Comparison of ENCODE assay signal across 28 cellular contexts in genomic region chr6:120990866-120991265, GRCh38.
"Had no signal": no experiment of that assay in that cellular context is flagged by ENCODE, and none has a peak within 500 bp of the region (broad histone marks: within the 10 kb centered on the region; RNA-seq: fewer than 3 reads in every experiment).

No MANE protein-coding gene starts in this region.

- H3K27ac Mint-ChIP-seq: dendritic cell treated with granulocyte-macrophage colony-stimulating factor and Interleukin-4, amounts not matched to agents 40 ng/mL and 50 ng/mL, for 4 days; effector memory CD8-positive, alpha-beta T cell; endodermal cell had no signal

- H3K36me3 ChIP-seq: colonic mucosa, esophagus muscularis mucosa, esophagus squamous epithelium, gastrocnemius medialis, gastroesophageal sphincter, heart left ventricle, heart right ventricle had no signal

- H3K4me1 ChIP-seq: colonic mucosa, esophagus muscularis mucosa, esophagus squamous epithelium, foreskin keratinocyte, gastrocnemius medialis, gastroesophageal sphincter, heart left ventricle, heart right ventricle had no signal

- H3K4me3 Mint-ChIP-seq: dendritic cell treated with granulocyte-macrophage colony-stimulating factor and Interleukin-4, amounts not matched to agents 40 ng/mL and 50 ng/mL, for 4 days; effector memory CD8-positive, alpha-beta T cell; endodermal cell had no signal

- H3K27me3 Mint-ChIP-seq: dendritic cell treated with granulocyte-macrophage colony-stimulating factor and Interleukin-4, amounts not matched to agents 40 ng/mL and 50 ng/mL, for 4 days; effector memory CD8-positive, alpha-beta T cell had no signal

- H3K9me3 ChIP-seq: colonic mucosa, esophagus muscularis mucosa, esophagus squamous epithelium, gastrocnemius medialis, gastroesophageal sphincter, heart left ventricle, heart right ventricle had no signal

- H3K9me3 Mint-ChIP-seq: dendritic cell treated with granulocyte-macrophage colony-stimulating factor and Interleukin-4, amounts not matched to agents 40 ng/mL and 50 ng/mL, for 4 days; endodermal cell had no signal

- DNase-seq: colonic mucosa; cortex of kidney; dermis blood vessel endothelial cell; dorsolateral prefrontal cortex; effector CD4-positive, alpha-beta T cell; effector CD8-positive, alpha-beta T cell; effector memory CD4-positive, alpha-beta T cell; effector memory CD8-positive, alpha-beta T cell; endodermal cell; erythroblast; esophagus squamous epithelium; foreskin fibroblast; foreskin keratinocyte; foreskin melanocyte; gastrocnemius medialis; glutamatergic neuron; head of caudate nucleus; heart left ventricle; heart right ventricle had no signal

- H3K4me3 ChIP-seq: colonic mucosa, coronary artery, dorsolateral prefrontal cortex, esophagus muscularis mucosa, esophagus squamous epithelium, gastrocnemius medialis, gastroesophageal sphincter, heart left ventricle, heart right ventricle had no signal

- H3K4me1 Mint-ChIP-seq: endodermal cell had no signal

- H3K27ac ChIP-seq: colonic mucosa, coronary artery, dorsolateral prefrontal cortex, epithelial cell of prostate, esophagus muscularis mucosa, esophagus squamous epithelium, foreskin keratinocyte, gastrocnemius medialis, gastroesophageal sphincter, heart left ventricle, heart right ventricle had no signal

- FAIRE-seq: colon, endometrium, endothelial cell of umbilical vein, frontal cortex had no signal
